23 cellular contexts compared by ENCODE assay signal in the genomic region with DNA sequence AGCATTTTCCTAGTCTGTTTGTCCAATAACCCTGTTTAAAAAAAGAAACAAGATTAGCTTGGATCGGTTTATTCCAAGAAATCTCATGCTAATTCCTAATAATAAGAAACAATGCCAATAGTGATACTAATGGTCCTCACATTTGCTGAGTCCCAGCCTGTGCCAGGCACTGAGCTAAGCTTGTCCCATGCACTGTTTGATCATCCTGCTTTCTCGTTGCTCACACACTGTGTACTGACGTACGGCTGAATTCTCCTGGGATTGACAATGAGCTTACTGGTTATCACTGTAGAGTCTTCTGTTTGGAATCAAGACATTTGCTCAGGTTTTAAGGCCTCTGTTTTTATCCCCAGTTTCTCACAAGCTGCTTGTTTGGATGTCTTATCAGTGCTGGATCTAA.
"Had no signal": no experiment of that assay in that cellular context is flagged by ENCODE, and none has a peak within 500 bp of the region (broad histone marks: within the 10 kb centered on the region; RNA-seq: fewer than 3 reads in every experiment).

No MANE protein-coding gene starts in this region.

- DNase-seq: cortex of kidney; effector memory CD4-positive, alpha-beta T cell; foreskin fibroblast; heart left ventricle; hippocampal formation; kidney glomerular epithelial cell; mammary epithelial cell; mucosa of descending colon; naive thymus-derived CD8-positive, alpha-beta T cell; right cardiac atrium; small intestine; stimulated activated CD4-positive, alpha-beta T cell treated with anti-CD3 and anti-CD28 coated beads, Interleukin-12 subunit alpha, Interleukin-12 subunit beta, amount 100 ng/mL, for 4 hours; stimulated activated naive CD4-positive, alpha-beta T cell; stomach; thyroid gland; upper lobe of left lung; uterus had no signal

- H3K36me3 Mint-ChIP-seq: naive thymus-derived CD8-positive, alpha-beta T cell had no signal

- ATAC-seq: esophagus mucosa; gastroesophageal sphincter; heart left ventricle; left lobe of liver; mucosa of descending colon; naive thymus-derived CD8-positive, alpha-beta T cell; right cardiac atrium had no signal

- H3K27ac Mint-ChIP-seq: naive thymus-derived CD8-positive, alpha-beta T cell had no signal

- FAIRE-seq: endometrium, islet of Langerhans, small intestine had no signal

- H3K4me3 Mint-ChIP-seq: naive thymus-derived CD8-positive, alpha-beta T cell had no signal

- H3K27me3 ChIP-seq: gastroesophageal sphincter, stomach, thyroid gland, upper lobe of left lung, uterus had no signal

- H3K27ac ChIP-seq: gastroesophageal sphincter, heart left ventricle, neutrophil, stomach, thyroid gland, upper lobe of left lung, uterus had no signal

- H3K4me1 Mint-ChIP-seq: naive thymus-derived CD8-positive, alpha-beta T cell had no signal

- H3K4me3 ChIP-seq: gastroesophageal sphincter, heart left ventricle, mucosa of descending colon, stomach, thyroid gland, upper lobe of left lung, uterus had no signal
